6 cellular contexts compared by ENCODE assay signal in genomic region chr5:44661851-44662250, GRCh38.
"Had no signal": no experiment of that assay in that cellular context is flagged by ENCODE, and none has a peak within 500 bp of the region (broad histone marks: within the 10 kb centered on the region; RNA-seq: fewer than 3 reads in every experiment).

No MANE protein-coding gene starts in this region.

- H3K4me1 Mint-ChIP-seq: GM23338 had no signal

- H3K4me3 Mint-ChIP-seq: GM23338 had no signal

- H3K27ac Mint-ChIP-seq: GM23338 had no signal

- ATAC-seq: GM23338, K562 had no signal

- DNase-seq: H7, HCEC 1CT, IMR-90, KG1 had no signal
